In the genomic region with DNA sequence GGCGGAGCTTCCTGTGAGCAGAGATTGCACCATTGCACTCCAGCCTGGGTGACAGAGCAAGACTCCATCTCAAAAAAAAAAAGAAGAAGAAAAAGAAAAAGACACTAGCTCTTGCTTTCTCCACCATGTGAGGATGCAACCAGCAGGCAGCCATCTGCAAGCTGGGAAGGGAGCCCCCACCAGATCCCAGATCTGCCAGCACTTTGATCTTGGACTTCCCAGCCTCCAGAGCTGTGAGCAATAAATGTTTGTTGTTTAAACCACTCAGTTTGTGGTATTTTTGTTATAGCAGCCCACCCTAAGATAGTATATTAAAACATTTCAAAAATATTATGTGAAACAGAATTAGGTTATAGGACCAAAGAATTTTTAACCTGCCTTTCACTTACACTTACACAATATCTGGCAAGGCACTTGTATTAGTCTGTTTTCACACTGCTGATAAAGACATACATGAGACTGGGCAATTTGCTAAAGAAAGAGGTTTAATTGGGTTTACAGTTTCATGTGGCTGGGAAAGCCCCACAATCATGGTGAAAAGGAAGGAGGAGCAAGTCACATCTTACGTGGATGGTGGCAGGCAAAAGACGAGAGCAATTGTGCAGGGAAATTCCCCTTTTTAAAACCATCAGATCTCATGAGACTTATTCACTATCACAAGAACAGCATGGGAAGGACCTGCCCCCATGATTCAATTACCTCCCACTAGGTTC, we compare ENCODE assay signal across 11 cellular contexts. TPM values are rescaled to one million over a fixed set of nuclear protein-coding genes. Genes with fewer than 3 reads are reported as not detected.
"Had no signal": no experiment of that assay in that cellular context is flagged by ENCODE, and none has a peak within 500 bp of the region (broad histone marks: within the 10 kb centered on the region; RNA-seq: fewer than 3 reads in every experiment).

No MANE protein-coding gene starts in this region.

RNA-seq across cellular contexts. Expression of a gene that starts 12.1 kb away (rescaled TPM):
- total RNA-seq: esophagus mucosa, fibroblast of lung, glomerular endothelial cell, heart left ventricle, kidney epithelial cell, left colon, left ventricle myocardium superior, osteoblast, thoracic aorta, transverse colon, ureter had no signal
